17 cellular contexts compared by ENCODE assay signal in genomic region chr6:40620546-40620945, GRCh38. TPM values are rescaled to one million over a fixed set of nuclear protein-coding genes. Genes with fewer than 3 reads are reported as not detected.
A peak's percentile ranks its signal among the peaks of the same experiment; 100 is the strongest.
DNase-seq lines count a peak whose midpoint lies in the region; ATAC-seq and TF ChIP-seq lines count a peak whose summit lies in the region.
"Had no signal": no experiment of that assay in that cellular context is flagged by ENCODE, and none has a peak within 500 bp of the region (broad histone marks: within the 10 kb centered on the region; RNA-seq: fewer than 3 reads in every experiment).

No MANE protein-coding gene starts in this region.

- no peak for TF ChIP-seq CTCF in suprapubic skin (IDR thresholded peaks at IDR 0.05)
- no peak for TF ChIP-seq CTCF in prostate gland (IDR thresholded peaks at IDR 0.05)

- TF ChIP-seq POLR2A in suprapubic skin (IDR thresholded peaks at IDR 0.05), result no peak
- TF ChIP-seq POLR2A in prostate gland (IDR thresholded peaks at IDR 0.05), result no peak

- DNase-seq in DMS153 (lab: John Stamatoyannopoulos, UW), result peak; percentile 54
- no peak for DNase-seq in DMS153 treated with DMSO at 0.1 percent for 48 hours (lab: John Stamatoyannopoulos, UW; ENCODE audit: unreplicated experiment)
- DNase-seq in NCI-H748 (lab: John Stamatoyannopoulos, UW; ENCODE audit: unreplicated experiment), result peak; percentile 93
- DNase-seq in SHP77 treated with DMSO at 0.1 percent for 48 hours (lab: John Stamatoyannopoulos, UW), result peak; percentile 55
- no peak for DNase-seq in suprapubic skin (ENCODE audit: low spot score in 2 of 2)
- DNase-seq in prostate gland (ENCODE audit: low spot score), result no peak
- no peak for DNase-seq in naive thymus-derived CD4-positive, alpha-beta T cell
- DNase-seq: AML-193; CD8-positive, alpha-beta memory T cell; DMS79 had no signal

- H3K27me3 Mint-ChIP-seq in naive thymus-derived CD4-positive, alpha-beta T cell, result peaks cover 15 to 32% (median 26%) of the 10 kb centered on the region in 5 donors
- H3K27me3 Mint-ChIP-seq: IgD-negative memory B cell had no signal

- POLR2A ChIA-PET in naive thymus-derived CD4-positive, alpha-beta T cell (lab: Charles Lee), result no interaction called here

- H3K4me1 Mint-ChIP-seq in naive thymus-derived CD4-positive, alpha-beta T cell, result peaks cover 0 to 3% (median 0%) of the 10 kb centered on the region in 7 donors
- H3K4me1 Mint-ChIP-seq: CD8-positive, alpha-beta memory T cell; IgD-negative memory B cell had no signal

- H3K27ac Mint-ChIP-seq in naive thymus-derived CD4-positive, alpha-beta T cell, result no peak overlapping the region
- H3K27ac Mint-ChIP-seq: CD8-positive, alpha-beta memory T cell; IgD-negative memory B cell had no signal

- H3K36me3 ChIP-seq in suprapubic skin, result no peaks in the 10 kb centered on the region
- H3K36me3 ChIP-seq in prostate gland, result no peaks in the 10 kb centered on the region
- no peaks in the 10 kb centered on the region for H3K36me3 ChIP-seq in naive thymus-derived CD4-positive, alpha-beta T cell (ENCODE audit: control insufficient read depth in 2 of 3, insufficient read depth in 3 of 3, low read length in 3 of 3)
- H3K36me3 ChIP-seq: BLaER1, HAP-1 had no signal

- no peak for ATAC-seq in naive thymus-derived CD4-positive, alpha-beta T cell

- WGBS in suprapubic skin, result 51% methylated on average over 8 of the region's 8 CpGs
- WGBS in prostate gland, result 33% methylated on average over 8 of the region's 8 CpGs

- CTCF ChIA-PET in naive thymus-derived CD4-positive, alpha-beta T cell (lab: Charles Lee), result no interaction called here

- H3K27me3 ChIP-seq in suprapubic skin (peaks cover 34% of the 10 kb centered on the region), prostate gland (replicated peaks; ENCODE audit: insufficient read depth) (no peaks in the 10 kb centered on the region)
- H3K27me3 ChIP-seq in naive thymus-derived CD4-positive, alpha-beta T cell (ENCODE audit: control insufficient read depth in 2 of 2, insufficient read depth in 2 of 2, low read length in 2 of 2), result no peaks in the 10 kb centered on the region
- H3K27me3 ChIP-seq: BLaER1 had no signal

- peaks cover 0 to 10% (median under 1%) of the 10 kb centered on the region in 11 donors for H3K9me3 Mint-ChIP-seq in naive thymus-derived CD4-positive, alpha-beta T cell

- H3K9me3 ChIP-seq in suprapubic skin, result no peaks in the 10 kb centered on the region
- no peaks in the 10 kb centered on the region for H3K9me3 ChIP-seq in prostate gland
- no peaks in the 10 kb centered on the region for H3K9me3 ChIP-seq in naive thymus-derived CD4-positive, alpha-beta T cell (ENCODE audit: control insufficient read depth in 2 of 3, low read length in 3 of 3)
- H3K9me3 ChIP-seq: BLaER1, HAP-1 had no signal

- H3K4me3 ChIP-seq in suprapubic skin, result no peak overlapping the region
- H3K4me3 ChIP-seq in prostate gland, result no peak overlapping the region
- no peak overlapping the region for H3K4me3 ChIP-seq in naive thymus-derived CD4-positive, alpha-beta T cell (ENCODE audit: low read length)
- H3K4me3 ChIP-seq: BLaER1, HAP-1 had no signal

- H3K36me3 Mint-ChIP-seq in naive thymus-derived CD4-positive, alpha-beta T cell, result peaks cover 0 to 4% (median 0%) of the 10 kb centered on the region in 5 donors
- H3K36me3 Mint-ChIP-seq: CD8-positive, alpha-beta memory T cell; IgD-negative memory B cell had no signal

- H3K4me1 ChIP-seq in suprapubic skin (no peaks in the 10 kb centered on the region), prostate gland (replicated peaks) (no peaks in the 10 kb centered on the region)
- no peaks in the 10 kb centered on the region for H3K4me1 ChIP-seq in naive thymus-derived CD4-positive, alpha-beta T cell (ENCODE audit: control insufficient read depth in 2 of 2, insufficient read depth in 2 of 2, low read length in 2 of 2)
- H3K4me1 ChIP-seq: Caco-2, HAP-1 had no signal

- no peak overlapping the region for H3K4me3 Mint-ChIP-seq in naive thymus-derived CD4-positive, alpha-beta T cell
- H3K4me3 Mint-ChIP-seq: CD8-positive, alpha-beta memory T cell; IgD-negative memory B cell had no signal

- intact Hi-C loops in prostate gland (cut with DNase I), result no loop called here
- intact Hi-C loops in naive thymus-derived CD4-positive, alpha-beta T cell (cut with micrococcal nuclease), result no loop called here

- H3K27ac ChIP-seq in suprapubic skin (no peak overlapping the region), prostate gland (no peak overlapping the region)
- H3K27ac ChIP-seq in naive thymus-derived CD4-positive, alpha-beta T cell (ENCODE audit: low read depth, low read length), result no peak overlapping the region
- H3K27ac ChIP-seq: 22Rv1, BLaER1 had no signal

- no peak for TF ChIP-seq EP300 in suprapubic skin (IDR thresholded peaks at IDR 0.05)

RNA-seq across cellular contexts. Expression of gene LRFN2, which starts 33.4 kb away (rescaled TPM):
- not detected for total RNA-seq in suprapubic skin
- total RNA-seq in prostate gland, result under 1 TPM in 1 of 2 donors, not detected in 1; 0.62 TPM
- 1 to 10 TPM in 1 of 5 experiments, under 1 TPM in 2, not detected in 2; 0.19 to 4.6 (median 0.96) TPM for total RNA-seq in naive thymus-derived CD4-positive, alpha-beta T cell
- polyA plus RNA-seq in naive thymus-derived CD4-positive, alpha-beta T cell, result under 1 TPM; 0.13 to 0.43 TPM
- total RNA-seq: Caco-2; CD8-positive, alpha-beta memory T cell; G401; HT1080 had no signal
- polyA plus RNA-seq: IgD-negative memory B cell had no signal

Comparison
In these comparisons a context has a peak if more than half of its experiments do, and no peak if none do; other contexts are left out.
1. DNase-seq: peak in DMS153 (single experiment), NCI-H748 (single experiment) and SHP77 treated with DMSO at 0.1 percent for 48 hours (single experiment); none in DMS153 treated with DMSO at 0.1 percent for 48 hours (single experiment), suprapubic skin (0 of 2), prostate gland (single experiment) and naive thymus-derived CD4-positive, alpha-beta T cell (0 of 9).